11 cellular contexts compared by ENCODE assay signal in genomic region chr11:8149726-8150125, GRCh38. TPM values are rescaled to one million over a fixed set of nuclear protein-coding genes. Genes with fewer than 3 reads are reported as not detected.
"Had no signal": no experiment of that assay in that cellular context is flagged by ENCODE, and none has a peak within 500 bp of the region (broad histone marks: within the 10 kb centered on the region; RNA-seq: fewer than 3 reads in every experiment).

No MANE protein-coding gene starts in this region.

- H3K4me2 ChIP-seq: GM23338 had no signal

- DNase-seq: H7, HFFc6, IMR-90, KG1 had no signal

- ATAC-seq: GM23338, HCT116, K562 had no signal

- H3K4me3 ChIP-seq: GM23338, HAP-1, K562 had no signal

- FAIRE-seq: H1, HTR-8/SVneo, K562 had no signal

- H2AFZ ChIP-seq: GM23338 had no signal

- H3K4me1 ChIP-seq: HAP-1 had no signal

- H3K9me3 ChIP-seq: HAP-1 had no signal

- H3K36me3 ChIP-seq: HAP-1 had no signal

RNA-seq across cellular contexts. Expression of gene RIC3, which starts 19.1 kb away (rescaled TPM):
- total RNA-seq: HFFc6, HT-29, IMR-90 had no signal
- polyA plus RNA-seq: IMR-90 had no signal
